Comparison of ENCODE assay signal across 34 cellular contexts in genomic region chr1:18651727-18652126, GRCh38. TPM values are rescaled to one million over a fixed set of nuclear protein-coding genes. Genes with fewer than 3 reads are reported as not detected.
A peak's percentile ranks its signal among the peaks of the same experiment; 100 is the strongest.
DNase-seq lines count a peak whose midpoint lies in the region; ATAC-seq and TF ChIP-seq lines count a peak whose summit lies in the region.
"Had no signal": no experiment of that assay in that cellular context is flagged by ENCODE, and none has a peak within 500 bp of the region (broad histone marks: within the 10 kb centered on the region; RNA-seq: fewer than 3 reads in every experiment).

No MANE protein-coding gene starts in this region.

- DNase-seq in activated CD4-positive, alpha-beta T cell treated with anti-CD3 and anti-CD28 coated beads, Interleukin-2, amount 10 ng/mL, durations not matched to agents 7 days and 5 days, result peak; percentile 14
- no peak for DNase-seq in activated CD4-positive, alpha-beta T cell treated with anti-CD3 and anti-CD28 coated beads for 48 hours
- DNase-seq in ELF-1 (ENCODE audit: low read depth, low spot score) (peak; percentile 50), T follicular helper cell (ENCODE audit: low read depth) (peak; percentile 6), natural killer cell (no peak)
- DNase-seq in naive thymus-derived CD4-positive, alpha-beta T cell, result peak in 7 of 9 donors; percentile 35 to 68 (median 63)
- no peak for DNase-seq in central memory CD4-positive, alpha-beta T cell
- no peak for DNase-seq in activated CD4-positive, CD25-positive, alpha-beta regulatory T cell treated with anti-CD3 and anti-CD28 coated beads, Interleukin-2, amount 50 U/mL, for 72 hours
- DNase-seq: ACHN; activated CD4-positive, alpha-beta memory T cell treated with anti-CD3 and anti-CD28 coated beads, Interleukin-2, amount 10 ng/mL, durations not matched to agents 7 days and 5 days; activated effector memory CD4-positive, alpha-beta T cell treated with anti-CD3 and anti-CD28 coated beads, Interleukin-2, amount 50 U/mL, for 16 hours; amygdala; Calu3; colonic mucosa; effector memory CD4-positive, alpha-beta T cell; foreskin keratinocyte; heart right ventricle; immature natural killer cell; KG1; left lung; NCI-H1694 treated with DMSO at 0.1 percent for 48 hours; NCI-H69; OCI-M1; upper lobe of right lung had no signal

- peaks cover 0 to 56% of the 10 kb centered on the region in 2 donors for H3K4me1 ChIP-seq in naive thymus-derived CD4-positive, alpha-beta T cell (ENCODE audit: control insufficient read depth in 2 of 2, insufficient read depth in 2 of 2, low read length in 2 of 2)
- H3K4me1 ChIP-seq: colonic mucosa, foreskin keratinocyte had no signal

- H3K27ac ChIP-seq in naive thymus-derived CD4-positive, alpha-beta T cell (ENCODE audit: low read depth, low read length), result no peak overlapping the region
- H3K27ac ChIP-seq: BLaER1, colonic mucosa, foreskin keratinocyte, heart right ventricle, left lung, skin epidermis, upper lobe of right lung, VCaP had no signal

- no peaks in the 10 kb centered on the region for H3K36me3 Mint-ChIP-seq in activated CD4-positive, alpha-beta T cell treated with anti-CD3 and anti-CD28 coated beads, Interleukin-2, amount 10 ng/mL, durations not matched to agents 7 days and 5 days (ENCODE audit: low read depth)
- peaks cover 0 to 5% (median 0%) of the 10 kb centered on the region in 5 donors for H3K36me3 Mint-ChIP-seq in naive thymus-derived CD4-positive, alpha-beta T cell
- H3K36me3 Mint-ChIP-seq in natural killer cell, result no peaks in the 10 kb centered on the region
- H3K36me3 Mint-ChIP-seq: immature natural killer cell had no signal

- peaks cover 76% of the 10 kb centered on the region for H3K27me3 Mint-ChIP-seq in activated CD4-positive, alpha-beta T cell treated with anti-CD3 and anti-CD28 coated beads, Interleukin-2, amount 10 ng/mL, durations not matched to agents 7 days and 5 days
- peaks cover 20 to 84% (median 46%) of the 10 kb centered on the region in 5 donors for H3K27me3 Mint-ChIP-seq in naive thymus-derived CD4-positive, alpha-beta T cell
- peaks cover 57 to 73% of the 10 kb centered on the region in 2 donors for H3K27me3 Mint-ChIP-seq in natural killer cell (ENCODE audit: low read depth in 2 of 2)

- no peaks in the 10 kb centered on the region for H3K36me3 ChIP-seq in naive thymus-derived CD4-positive, alpha-beta T cell (ENCODE audit: control insufficient read depth in 2 of 3, insufficient read depth in 3 of 3, low read length in 3 of 3)
- H3K36me3 ChIP-seq: BLaER1, colonic mucosa, heart right ventricle, left lung, upper lobe of right lung had no signal

- no peak overlapping the region for H3K4me3 ChIP-seq in naive thymus-derived CD4-positive, alpha-beta T cell (ENCODE audit: low read length)
- H3K4me3 ChIP-seq: BLaER1, colonic mucosa, heart right ventricle, left lung, skin epidermis, upper lobe of right lung had no signal

- POLR2A ChIA-PET in activated CD4-positive, alpha-beta T cell treated with anti-CD3 and anti-CD28 coated beads, Interleukin-2, amount 10 ng/mL, durations not matched to agents 7 days and 5 days (lab: Charles Lee), result no interaction called here
- POLR2A ChIA-PET in naive thymus-derived CD4-positive, alpha-beta T cell (lab: Charles Lee), result interaction anchor here (1.4 to 4.2 kb wide), 2 partner anchors 12 kb away, joined by 7 to 26 read pairs; no protein-coding TSS in a partner anchor

- no peak overlapping the region for H3K4me3 Mint-ChIP-seq in activated CD4-positive, alpha-beta T cell treated with anti-CD3 and anti-CD28 coated beads, Interleukin-2, amount 10 ng/mL, durations not matched to agents 7 days and 5 days
- H3K4me3 Mint-ChIP-seq in naive thymus-derived CD4-positive, alpha-beta T cell, result peak overlapping the region; percentile 57 to 92 (median 81)
- H3K4me3 Mint-ChIP-seq in natural killer cell, result no peak overlapping the region
- H3K4me3 Mint-ChIP-seq: activated CD4-positive, alpha-beta memory T cell treated with anti-CD3 and anti-CD28 coated beads, Interleukin-2, amount 10 ng/mL, durations not matched to agents 7 days and 5 days; immature natural killer cell had no signal

- H3K9me3 ChIP-seq in naive thymus-derived CD4-positive, alpha-beta T cell (ENCODE audit: control insufficient read depth in 2 of 3, low read length in 3 of 3), result no peaks in the 10 kb centered on the region
- H3K9me3 ChIP-seq: BLaER1, colonic mucosa, heart right ventricle, left lung, upper lobe of right lung had no signal

- no peak for TF ChIP-seq CTCF in natural killer cell (IDR thresholded peaks at IDR 0.05)

- CTCF ChIA-PET in activated CD4-positive, alpha-beta T cell treated with anti-CD3 and anti-CD28 coated beads, Interleukin-2, amount 10 ng/mL, durations not matched to agents 7 days and 5 days (lab: Charles Lee), result no interaction called here
- CTCF ChIA-PET in naive thymus-derived CD4-positive, alpha-beta T cell (lab: Charles Lee), result no interaction called here

- peaks cover 30% of the 10 kb centered on the region for H3K4me1 Mint-ChIP-seq in activated CD4-positive, alpha-beta T cell treated with anti-CD3 and anti-CD28 coated beads, Interleukin-2, amount 10 ng/mL, durations not matched to agents 7 days and 5 days
- peaks cover 18 to 80% (median 76%) of the 10 kb centered on the region in 7 donors for H3K4me1 Mint-ChIP-seq in naive thymus-derived CD4-positive, alpha-beta T cell
- peaks cover 0 to 7% of the 10 kb centered on the region in 2 donors for H3K4me1 Mint-ChIP-seq in natural killer cell

- no peaks in the 10 kb centered on the region for H3K9me3 Mint-ChIP-seq in activated CD4-positive, alpha-beta T cell treated with anti-CD3 and anti-CD28 coated beads, Interleukin-2, amount 10 ng/mL, durations not matched to agents 7 days and 5 days
- H3K9me3 Mint-ChIP-seq in naive thymus-derived CD4-positive, alpha-beta T cell, result peaks cover 0 to 2% (median 0%) of the 10 kb centered on the region in 11 donors
- no peaks in the 10 kb centered on the region for H3K9me3 Mint-ChIP-seq in natural killer cell
- H3K9me3 Mint-ChIP-seq: activated CD4-positive, alpha-beta memory T cell treated with anti-CD3 and anti-CD28 coated beads, Interleukin-2, amount 10 ng/mL, durations not matched to agents 7 days and 5 days; immature natural killer cell had no signal

- peaks cover 0 to 5% of the 10 kb centered on the region in 2 donors for H3K27me3 ChIP-seq in naive thymus-derived CD4-positive, alpha-beta T cell (ENCODE audit: control insufficient read depth in 2 of 2, insufficient read depth in 2 of 2, low read length in 2 of 2)

- intact Hi-C loops in naive thymus-derived CD4-positive, alpha-beta T cell (cut with micrococcal nuclease), result loop anchor here in 1 of 2 donors (1.0 to 2.0 kb wide), 3 partner anchors 15 to 30 kb away; no protein-coding TSS in a partner anchor
- intact Hi-C loops in natural killer cell (cut with micrococcal nuclease), result no loop called here

- no peak overlapping the region for H3K27ac Mint-ChIP-seq in activated CD4-positive, alpha-beta T cell treated with anti-CD3 and anti-CD28 coated beads, Interleukin-2, amount 10 ng/mL, durations not matched to agents 7 days and 5 days
- peak overlapping the region in 8 of 9 donors; percentile 41 to 95 (median 78) for H3K27ac Mint-ChIP-seq in naive thymus-derived CD4-positive, alpha-beta T cell
- H3K27ac Mint-ChIP-seq in natural killer cell, result no peak overlapping the region
- H3K27ac Mint-ChIP-seq: activated CD4-positive, alpha-beta memory T cell treated with anti-CD3 and anti-CD28 coated beads, Interleukin-2, amount 10 ng/mL, durations not matched to agents 7 days and 5 days; immature natural killer cell had no signal

- peak; percentile 75 for ATAC-seq in naive thymus-derived CD4-positive, alpha-beta T cell
- no peak for ATAC-seq in natural killer cell
- ATAC-seq: esophagus mucosa, foreskin keratinocyte, heart right ventricle, left lung, SK-N-SH treated with all-trans-retinoic acid at 6 μM for 48 hours, upper lobe of right lung had no signal

RNA-seq across cellular contexts. Expression of gene PAX7, which starts 21.1 kb away (rescaled TPM):
- not detected for total RNA-seq in activated CD4-positive, alpha-beta T cell treated with anti-CD3 and anti-CD28 coated beads, Interleukin-2, amount 10 ng/mL, durations not matched to agents 7 days and 5 days
- not detected for total RNA-seq in naive thymus-derived CD4-positive, alpha-beta T cell
- polyA plus RNA-seq in naive thymus-derived CD4-positive, alpha-beta T cell, result not detected
- total RNA-seq in natural killer cell, result not detected
- total RNA-seq: activated CD4-positive, alpha-beta memory T cell treated with anti-CD3 and anti-CD28 coated beads, Interleukin-2, amount 10 ng/mL, durations not matched to agents 7 days and 5 days; bronchial epithelial cell; Calu3; colonic mucosa; esophagus mucosa; foreskin keratinocyte; heart right ventricle; HT-29; left lung; mesenteric fat pad; omental fat pad; renal cortical epithelial cell; upper lobe of right lung had no signal
- polyA plus RNA-seq: foreskin keratinocyte, heart right ventricle, immature natural killer cell had no signal

Comparison
In these comparisons a context has a peak if more than half of its experiments do, and no peak if none do; other contexts are left out.
1. DNase-seq: peak in activated CD4-positive, alpha-beta T cell treated with anti-CD3 and anti-CD28 coated beads, Interleukin-2, amount 10 ng/mL, durations not matched to agents 7 days and 5 days (single experiment), ELF-1 (single experiment), T follicular helper cell (single experiment) and naive thymus-derived CD4-positive, alpha-beta T cell (7 of 9); none in activated CD4-positive, alpha-beta T cell treated with anti-CD3 and anti-CD28 coated beads for 48 hours (single experiment), natural killer cell (single experiment), central memory CD4-positive, alpha-beta T cell (single experiment) and activated CD4-positive, CD25-positive, alpha-beta regulatory T cell treated with anti-CD3 and anti-CD28 coated beads, Interleukin-2, amount 50 U/mL, for 72 hours (single experiment).
2. H3K27ac Mint-ChIP-seq: peak in naive thymus-derived CD4-positive, alpha-beta T cell (8 of 9); none in activated CD4-positive, alpha-beta T cell treated with anti-CD3 and anti-CD28 coated beads, Interleukin-2, amount 10 ng/mL, durations not matched to agents 7 days and 5 days (single experiment) and natural killer cell (0 of 2).
3. H3K4me3 Mint-ChIP-seq: peak in naive thymus-derived CD4-positive, alpha-beta T cell (10 of 10); none in activated CD4-positive, alpha-beta T cell treated with anti-CD3 and anti-CD28 coated beads, Interleukin-2, amount 10 ng/mL, durations not matched to agents 7 days and 5 days (single experiment) and natural killer cell (single experiment).